ENCODE assay signal across 25 cellular contexts in genomic region chr9:446074-446699, GRCh38. TPM values are rescaled to one million over a fixed set of nuclear protein-coding genes. Genes with fewer than 3 reads are reported as not detected.
DNase-seq lines count a peak whose midpoint lies in the region; ATAC-seq and TF ChIP-seq lines count a peak whose summit lies in the region.
"Had no signal": no experiment of that assay in that cellular context is flagged by ENCODE, and none has a peak within 500 bp of the region (broad histone marks: within the 10 kb centered on the region; RNA-seq: fewer than 3 reads in every experiment).

No MANE protein-coding gene starts in this region.

- peaks cover 4% of the 10 kb centered on the region for H3F3A ChIP-seq in smooth muscle cell (ENCODE audit: low read depth)

- H3K4me3 Mint-ChIP-seq in activated naive CD4-positive, alpha-beta T cell treated with anti-CD3 and anti-CD28 coated beads, Interleukin-2, amount 10 ng/mL, durations not matched to agents 7 days and 5 days, result no peak overlapping the region
- H3K4me3 Mint-ChIP-seq: B cell, memory B cell had no signal

- peaks cover 36% of the 10 kb centered on the region for H3K4me1 Mint-ChIP-seq in activated naive CD4-positive, alpha-beta T cell treated with anti-CD3 and anti-CD28 coated beads, Interleukin-2, amount 10 ng/mL, durations not matched to agents 7 days and 5 days

- DNase-seq in activated naive CD4-positive, alpha-beta T cell treated with anti-CD3 and anti-CD28 coated beads, Interleukin-2, amount 10 ng/mL, durations not matched to agents 7 days and 5 days, result no peak
- no peak for DNase-seq in activated naive CD4-positive, alpha-beta T cell (lab: John Stamatoyannopoulos, UW)
- DNase-seq in RWPE1 (ENCODE audit: low spot score), result no peak
- peak; percentile 88 for DNase-seq in epithelial cell of esophagus (ENCODE audit: low read depth)
- DNase-seq in smooth muscle cell (lab: John Stamatoyannopoulos, UW; ENCODE audit: unreplicated experiment), result no peak
- DNase-seq in NCI-H2196 (lab: John Stamatoyannopoulos, UW; ENCODE audit: unreplicated experiment), result no peak
- DNase-seq in NCI-H446 (lab: John Stamatoyannopoulos, UW), result no peak
- DNase-seq: activated CD4-positive, alpha-beta T cell treated with anti-CD3 and anti-CD28 coated beads, Interleukin-2, amount 50 U/mL, for 1 hour; activated effector memory CD4-positive, alpha-beta T cell treated with anti-CD3 and anti-CD28 coated beads, Interleukin-2, amount 50 U/mL, for 16 hours; dermis blood vessel endothelial cell; DMS79 treated with DMSO at 0.1 percent for 48 hours; Karpas-422; left cardiac atrium; NCI-H187; NCI-H2171 treated with DMSO at 0.1 percent for 48 hours; NCI-H69; occipital lobe; stimulated activated CD4-positive, alpha-beta T cell treated with anti-CD3 and anti-CD28 coated beads, Interleukin-1b, Interleukin-23, amount 100 ng/mL, for 48 hours; substantia nigra had no signal

- H3K36me3 ChIP-seq in smooth muscle cell (ENCODE audit: low read depth), result no peaks in the 10 kb centered on the region

- 84% methylated on average over 15 of the region's 15 CpGs for WGBS in smooth muscle cell (ENCODE audit: low lambda C conversion rate)

- no peaks in the 10 kb centered on the region for H3K4me1 ChIP-seq in smooth muscle cell (ENCODE audit: low read depth)
- H3K4me1 ChIP-seq: upper lobe of left lung had no signal

- no peaks in the 10 kb centered on the region for H3K27me3 ChIP-seq in smooth muscle cell (ENCODE audit: low read depth)
- H3K27me3 ChIP-seq: upper lobe of left lung had no signal

- H4K20me1 ChIP-seq in smooth muscle cell (ENCODE audit: low read depth), result no peaks in the 10 kb centered on the region

- no peak for ATAC-seq in GM21447 (IDR thresholded peaks at IDR 0.05; ENCODE audit: unreplicated experiment)
- ATAC-seq: left cardiac atrium had no signal

- no peaks in the 10 kb centered on the region for H3K27me3 Mint-ChIP-seq in activated naive CD4-positive, alpha-beta T cell treated with anti-CD3 and anti-CD28 coated beads, Interleukin-2, amount 10 ng/mL, durations not matched to agents 7 days and 5 days
- H3K27me3 Mint-ChIP-seq: B cell, memory B cell had no signal

- no peak for TF ChIP-seq CTCF in RWPE1 (conservative IDR thresholded peaks at IDR 0.05; ENCODE audit: low read depth)
- no peak for TF ChIP-seq CTCF in epithelial cell of esophagus (IDR thresholded peaks at IDR 0.05; ENCODE audit: insufficient read depth, low read depth, low read length, missing control alignments)
- no peak for TF ChIP-seq CTCF in smooth muscle cell (IDR thresholded peaks at IDR 0.05; ENCODE audit: borderline replicate concordance, insufficient read depth, poor library complexity, severe bottlenecking)

- H3K27ac ChIP-seq in RWPE1 (peak overlapping the region; percentile 84), smooth muscle cell (ENCODE audit: low read depth) (peak overlapping the region; percentile 85)
- H3K27ac ChIP-seq: upper lobe of left lung, VCaP had no signal

- POLR2A ChIA-PET in RWPE1 (lab: Yijun Ruan, JAX; ENCODE audit: low non-redundant PET), result no interaction called here

- no peak overlapping the region for H3K4me3 ChIP-seq in epithelial cell of esophagus (ENCODE audit: low read length)
- no peak overlapping the region for H3K4me3 ChIP-seq in smooth muscle cell
- H3K4me3 ChIP-seq: skin epidermis, upper lobe of left lung had no signal

- no peaks in the 10 kb centered on the region for H3K9me3 ChIP-seq in smooth muscle cell (replicated peaks; ENCODE audit: low read depth)
- H3K9me3 ChIP-seq: upper lobe of left lung had no signal

- peak overlapping the region; percentile 75 for H3K27ac Mint-ChIP-seq in activated naive CD4-positive, alpha-beta T cell treated with anti-CD3 and anti-CD28 coated beads, Interleukin-2, amount 10 ng/mL, durations not matched to agents 7 days and 5 days
- H3K27ac Mint-ChIP-seq: B cell had no signal

- CTCF ChIA-PET in activated naive CD4-positive, alpha-beta T cell treated with anti-CD3 and anti-CD28 coated beads, Interleukin-2, amount 10 ng/mL, durations not matched to agents 7 days and 5 days (lab: Charles Lee), result no interaction called here
- CTCF ChIA-PET in RWPE1 (lab: Yijun Ruan, JAX), result no interaction called here

- H3K9ac ChIP-seq in smooth muscle cell (ENCODE audit: low read depth), result no peak overlapping the region

- no peaks in the 10 kb centered on the region for H3K9me3 Mint-ChIP-seq in activated naive CD4-positive, alpha-beta T cell treated with anti-CD3 and anti-CD28 coated beads, Interleukin-2, amount 10 ng/mL, durations not matched to agents 7 days and 5 days
- H3K9me3 Mint-ChIP-seq: memory B cell had no signal

- H3K79me2 ChIP-seq in smooth muscle cell (ENCODE audit: low read depth), result no peaks in the 10 kb centered on the region

- peaks cover 82% of the 10 kb centered on the region for H3K36me3 Mint-ChIP-seq in activated naive CD4-positive, alpha-beta T cell treated with anti-CD3 and anti-CD28 coated beads, Interleukin-2, amount 10 ng/mL, durations not matched to agents 7 days and 5 days

- H3K4me2 ChIP-seq in smooth muscle cell, result no peak overlapping the region

- no peak overlapping the region for H2AFZ ChIP-seq in smooth muscle cell (ENCODE audit: low read depth)

RNA-seq across cellular contexts. Expression of gene KANK1, which starts 58.3 kb away (rescaled TPM):
- 27.1 and 40.5 TPM in 2 replicates for total RNA-seq in smooth muscle cell
- 6.8 and 23.0 TPM in 2 replicates for polyA plus RNA-seq in smooth muscle cell
